ENCODE assay signal across 28 cellular contexts in genomic region chr10:50544095-50544856, GRCh38.
DNase-seq lines count a peak whose midpoint lies in the region; ATAC-seq, FAIRE-seq and TF ChIP-seq lines count a peak whose summit lies in the region.
"Had no signal": no experiment of that assay in that cellular context is flagged by ENCODE, and none has a peak within 500 bp of the region (broad histone marks: within the 10 kb centered on the region; RNA-seq: fewer than 3 reads in every experiment).

No MANE protein-coding gene starts in this region.

- RAD21 ChIA-PET in GM12878 (lab: Charles Lee; ENCODE audit: unreplicated experiment), result interaction anchor here (0.6 to 2.7 kb wide), 9 partner anchors 11 to 128 kb away, joined by 3 to 18 read pairs (median 5); no protein-coding TSS in a partner anchor

- FAIRE-seq in HepG2 (lab: Jason Lieb, UNC), result no peak
- FAIRE-seq in GM12878 (lab: Jason Lieb, UNC), result no peak
- FAIRE-seq: bronchial epithelial cell, colon, G401.6 had no signal

- in situ Hi-C loops in HepG2 (cut with HindIII; ENCODE audit: extremely low pct_ligation_motif_present, low pct_unique_long_range_greater_than_20kb), result no loop called here
- in situ Hi-C loops in GM12878 (cut with MboI), result no loop called here

- H3K4me3 ChIP-seq in HepG2 (replicated peaks in 1 of 3; ENCODE audit: insufficient read depth in 1 of 3, low read depth in 2 of 3, low read length in 3 of 3), result no peak overlapping the region
- H3K4me3 ChIP-seq in right lobe of liver, result no peak overlapping the region
- no peak overlapping the region for H3K4me3 ChIP-seq in OCI-LY3 (ENCODE audit: low read length)
- H3K4me3 ChIP-seq in GM12878, result no peak overlapping the region
- no peak overlapping the region for H3K4me3 ChIP-seq in parathyroid adenoma (ENCODE audit: low read depth, low read length)
- no peak overlapping the region for H3K4me3 ChIP-seq in A673 (ENCODE audit: low read depth, low read length, poor library complexity, severe bottlenecking)
- H3K4me3 ChIP-seq: BLaER1, left ventricle myocardium inferior, psoas muscle had no signal

- peaks cover 23% of the 10 kb centered on the region for H3K4me1 ChIP-seq in HepG2 (ENCODE audit: insufficient read depth, low read length)
- peaks cover 0 to 18% (median under 1%) of the 10 kb centered on the region in 4 donors for H3K4me1 ChIP-seq in right lobe of liver
- peaks cover 53% of the 10 kb centered on the region for H3K4me1 ChIP-seq in OCI-LY3 (ENCODE audit: low read length)
- H3K4me1 ChIP-seq in GM12878 (ENCODE audit: control insufficient read depth, insufficient read depth, low read length), result peaks cover 41% of the 10 kb centered on the region
- peaks cover 38% of the 10 kb centered on the region for H3K4me1 ChIP-seq in parathyroid adenoma
- H3K4me1 ChIP-seq in A673 (ENCODE audit: insufficient read depth, low read length, poor library complexity, severe bottlenecking), result no peaks in the 10 kb centered on the region

- SMC1A ChIA-PET in GM12878 (lab: Charles Lee; ENCODE audit: uncharacterized antibody, unreplicated experiment), result interaction anchor here (0.6 to 2.9 kb wide), 24 partner anchors 9 to 493 kb away, joined by 3 to 26 read pairs (median 4); no protein-coding TSS in a partner anchor

- TF ChIP-seq POLR2A in HepG2 (IDR thresholded peaks at IDR 0.05; ENCODE audit: insufficient read depth in 1 of 2, low read depth in 2 of 2, low read length in 2 of 2) (no peak), right lobe of liver (IDR thresholded peaks at IDR 0.05) (no peak), GM12878 (IDR thresholded peaks at IDR 0.05; ENCODE audit: low read depth, low read length) (no peak)

- peaks cover 50 to 84% (median 75%) of the 10 kb centered on the region in 4 donors for H3K4me1 Mint-ChIP-seq in naive thymus-derived CD8-positive, alpha-beta T cell

- WGBS in HepG2 (ENCODE audit: low lambda C conversion rate), result 88% methylated on average over 3 of the region's 3 CpGs
- 77% methylated on average over 3 of the region's 3 CpGs for WGBS in right lobe of liver (ENCODE audit: insufficient coverage, low coverage, low lambda C conversion rate, missing lambda C conversion rate)
- 43% methylated on average over 3 of the region's 3 CpGs for WGBS in GM12878 (ENCODE audit: insufficient coverage, insufficient replicate concordance, low lambda C conversion rate, missing lambda C conversion rate)

- H3K36me3 ChIP-seq in HepG2 (replicated peaks in 1 of 2; ENCODE audit: control insufficient read depth in 1 of 2, insufficient read depth in 2 of 2, low read length in 2 of 2) (no peaks in the 10 kb centered on the region), right lobe of liver (no peaks in the 10 kb centered on the region), OCI-LY3 (replicated peaks; ENCODE audit: low read depth, low read length) (no peaks in the 10 kb centered on the region), GM12878 (ENCODE audit: control insufficient read depth in 2 of 2, insufficient read depth in 2 of 2, low read length in 1 of 2) (no peaks in the 10 kb centered on the region), parathyroid adenoma (ENCODE audit: control insufficient read depth, insufficient read depth, low read length) (no peaks in the 10 kb centered on the region), A673 (ENCODE audit: insufficient read depth, low read length, poor library complexity, severe bottlenecking) (no peaks in the 10 kb centered on the region)
- H3K36me3 ChIP-seq: BLaER1, left ventricle myocardium inferior had no signal

- no peaks in the 10 kb centered on the region for H3K9me3 ChIP-seq in HepG2 (ENCODE audit: low read length)
- no peaks in the 10 kb centered on the region for H3K9me3 ChIP-seq in right lobe of liver
- no peaks in the 10 kb centered on the region for H3K9me3 ChIP-seq in OCI-LY3 (ENCODE audit: insufficient read depth, low read length)
- H3K9me3 ChIP-seq in GM12878 (replicated peaks; ENCODE audit: control insufficient read depth, insufficient read depth, low read length), result peaks cover 3% of the 10 kb centered on the region
- no peaks in the 10 kb centered on the region for H3K9me3 ChIP-seq in parathyroid adenoma (ENCODE audit: control insufficient read depth, low read length)
- H3K9me3 ChIP-seq in A673 (ENCODE audit: low read depth, low read length, poor library complexity, severe bottlenecking), result no peaks in the 10 kb centered on the region
- H3K9me3 ChIP-seq: psoas muscle had no signal

- POLR2A ChIA-PET in HepG2 (lab: Yijun Ruan, JAX) (no interaction called here), GM12878 (lab: Charles Lee) (interaction anchor here (0.8 to 1.6 kb wide), 6 partner anchors 10 to 218 kb away, joined by 3 to 4 read pairs (median 3); no protein-coding TSS in a partner anchor), A673 (lab: Charles Lee; ENCODE audit: low non-redundant PET) (interaction anchor here (0.6 kb wide), 1 partner anchor 223 kb away, joined by 4 read pairs; no protein-coding TSS in a partner anchor)
- POLR2A ChIA-PET in naive thymus-derived CD8-positive, alpha-beta T cell (lab: Charles Lee), result interaction anchor here (1.0 kb wide), 1 partner anchor 80 kb away, joined by 3 read pairs; no protein-coding TSS in a partner anchor

- TF ChIP-seq EP300 in HepG2 (IDR thresholded peaks at IDR 0.05; ENCODE audit: low read depth in 2 of 2, low read length in 2 of 2), result no peak
- no peak for TF ChIP-seq EP300 in HepG2 (CRISPR knock-in tag; IDR thresholded peaks at IDR 0.05; ENCODE audit: borderline replicate concordance)
- TF ChIP-seq EP300 in GM12878 (IDR thresholded peaks at IDR 0.05; ENCODE audit: borderline replicate concordance in 1 of 2, control insufficient read depth in 1 of 2, low read depth in 2 of 2, low read length in 2 of 2), result no peak

- H3K27ac ChIP-seq in HepG2 (ENCODE audit: extremely low read length, insufficient read depth, low read length) (no peak overlapping the region), right lobe of liver (no peak overlapping the region), OCI-LY3 (ENCODE audit: low read length) (no peak overlapping the region), GM12878 (ENCODE audit: control insufficient read depth, insufficient read depth) (no peak overlapping the region), parathyroid adenoma (peak overlapping the region; percentile 11), A673 (ENCODE audit: low read depth, low read length, poor library complexity, severe bottlenecking) (no peak overlapping the region)
- H3K27ac ChIP-seq: BLaER1, left ventricle myocardium inferior, psoas muscle, VCaP had no signal

- no peaks in the 10 kb centered on the region for H3K79me2 ChIP-seq in HepG2 (ENCODE audit: insufficient read depth, low read length)
- H3K79me2 ChIP-seq in OCI-LY3 (ENCODE audit: low read length), result peaks cover 11% of the 10 kb centered on the region
- H3K79me2 ChIP-seq in GM12878 (ENCODE audit: control insufficient read depth, insufficient read depth, low read length), result peaks cover 30% of the 10 kb centered on the region
- H3K79me2 ChIP-seq in parathyroid adenoma, result peaks cover 82% of the 10 kb centered on the region

- DNase-seq in HepG2 (ENCODE audit: low spot score) (no peak), right lobe of liver (no peak), GM12878 (ENCODE audit: low read depth, low spot score) (no peak), HT-29 (ENCODE audit: low spot score) (no peak), A673 (ENCODE audit: low spot score) (no peak)
- no peak for DNase-seq in naive thymus-derived CD8-positive, alpha-beta T cell
- DNase-seq: activated CD4-positive, alpha-beta T cell treated with anti-CD3 and anti-CD28 coated beads for 48 hours; activated naive CD4-positive, alpha-beta T cell treated with anti-CD3 and anti-CD28 coated beads, Interleukin-2, amount 10 ng/mL, durations not matched to agents 7 days and 5 days; anterior cingulate cortex; DMS79; left ventricle myocardium inferior; mesenchymal stem cell; NCI-H1048; NCI-H446 treated with DMSO at 0.1 percent for 48 hours; NCI-H82; occipital lobe; psoas muscle; stimulated activated CD4-positive, alpha-beta T cell treated with anti-CD3 and anti-CD28 coated beads, Interleukin-4, amount 100 ng/mL, for 1 hour; SW 1271; T1000 had no signal

- no peak overlapping the region for H3K4me2 ChIP-seq in HepG2 (ENCODE audit: low read depth, low read length)
- H3K4me2 ChIP-seq in OCI-LY3 (ENCODE audit: low read length), result peak overlapping the region; percentile 12; the same call in 1 of the 2 replicates
- H3K4me2 ChIP-seq in GM12878 (ENCODE audit: control insufficient read depth, insufficient read depth), result peak overlapping the region; percentile 41; the same call in 1 of the 2 replicates
- H3K4me2 ChIP-seq in parathyroid adenoma (ENCODE audit: low read length), result no peak overlapping the region

- CTCF ChIA-PET in HepG2 (lab: Yijun Ruan, JAX; ENCODE audit: low intra/inter-chr PET ratio, low total read pairs), result no interaction called here
- CTCF ChIA-PET in GM12878 (lab: Yijun Ruan, JAX), result interaction anchor here (0.7 to 1.5 kb wide), 10 partner anchors 9 to 112 kb away, joined by 3 to 5 read pairs (median 3); no protein-coding TSS in a partner anchor
- CTCF ChIA-PET in A673 (lab: Charles Lee), result no interaction called here

- no peaks in the 10 kb centered on the region for H3K27me3 Mint-ChIP-seq in naive thymus-derived CD8-positive, alpha-beta T cell
- H3K27me3 Mint-ChIP-seq: activated naive CD4-positive, alpha-beta T cell treated with anti-CD3 and anti-CD28 coated beads, Interleukin-2, amount 10 ng/mL, durations not matched to agents 7 days and 5 days; type B pancreatic cell had no signal

- no peaks in the 10 kb centered on the region for H3K27me3 ChIP-seq in HepG2 (ENCODE audit: control insufficient read depth in 1 of 2, insufficient read depth in 2 of 2, low read length in 2 of 2)
- no peaks in the 10 kb centered on the region for H3K27me3 ChIP-seq in right lobe of liver
- no peaks in the 10 kb centered on the region for H3K27me3 ChIP-seq in OCI-LY3 (ENCODE audit: low read depth, low read length)
- H3K27me3 ChIP-seq in GM12878 (replicated peaks in 1 of 2; ENCODE audit: control insufficient read depth in 2 of 2, insufficient read depth in 2 of 2, low read length in 1 of 2), result no peaks in the 10 kb centered on the region
- H3K27me3 ChIP-seq in parathyroid adenoma (ENCODE audit: control insufficient read depth, insufficient read depth, low read length), result no peaks in the 10 kb centered on the region
- H3K27me3 ChIP-seq in A673 (replicated peaks; ENCODE audit: insufficient read depth, low read depth, low read length, poor library complexity), result no peaks in the 10 kb centered on the region
- H3K27me3 ChIP-seq: BLaER1 had no signal

- intact Hi-C loops in HepG2 (cut with micrococcal nuclease; ENCODE audit: unreplicated experiment) (no loop called here), right lobe of liver (cut with DNase I) (no loop called here), GM12878 (cut with micrococcal nuclease; ENCODE audit: unreplicated experiment) (no loop called here), A673 (cut with micrococcal nuclease; ENCODE audit: unreplicated experiment) (no loop called here)

- no peaks in the 10 kb centered on the region for H4K20me1 ChIP-seq in HepG2 (ENCODE audit: insufficient read depth, low read length)
- H4K20me1 ChIP-seq in OCI-LY3 (ENCODE audit: insufficient read depth, low read length), result no peaks in the 10 kb centered on the region
- H4K20me1 ChIP-seq in GM12878 (ENCODE audit: control insufficient read depth, insufficient read depth), result no peaks in the 10 kb centered on the region

- H2AFZ ChIP-seq in HepG2 (ENCODE audit: low read length), result no peak overlapping the region
- no peak overlapping the region for H2AFZ ChIP-seq in OCI-LY3 (ENCODE audit: low read depth, low read length)
- H2AFZ ChIP-seq in GM12878 (ENCODE audit: control insufficient read depth, low read depth, low read length), result no peak overlapping the region
- no peak overlapping the region for H2AFZ ChIP-seq in parathyroid adenoma

- TF ChIP-seq CTCF in HepG2 (CRISPR knock-in tag; IDR thresholded peaks at IDR 0.05) (no peak), right lobe of liver (IDR thresholded peaks at IDR 0.05) (no peak), OCI-LY3 (IDR thresholded peaks at IDR 0.05; ENCODE audit: low read depth, low read length) (no peak), GM12878 (IDR thresholded peaks at IDR 0.05 in 2 of 3, conservative IDR thresholded peaks at IDR 0.05 in 1 of 3; ENCODE audit: control insufficient read depth in 2 of 3, extremely low read depth in 1 of 3, insufficient read depth in 1 of 3, low read depth in 3 of 3, low read length in 3 of 3) (no peak), parathyroid adenoma (IDR thresholded peaks at IDR 0.05) (no peak), A673 (conservative IDR thresholded peaks at IDR 0.05; ENCODE audit: low read depth, low read length) (no peak)

- H3K9me3 Mint-ChIP-seq in naive thymus-derived CD8-positive, alpha-beta T cell, result peaks cover 0 to 8% (median 0%) of the 10 kb centered on the region in 9 donors
- H3K9me3 Mint-ChIP-seq: type B pancreatic cell had no signal

- BruUV-seq in HepG2 (replicated peaks; lab: Mats Ljungman, UMichigan), result no TSS peak
- BruUV-seq in GM12878 (replicated peaks; lab: Mats Ljungman, UMichigan), result no TSS peak
- no TSS peak for BruUV-seq in A673 (replicated peaks; lab: Mats Ljungman, UMichigan)

- H3K4me3 Mint-ChIP-seq in naive thymus-derived CD8-positive, alpha-beta T cell, result peak overlapping the region in 4 of 10 donors; percentile 15 to 59 (median 30)
- H3K4me3 Mint-ChIP-seq: activated naive CD4-positive, alpha-beta T cell treated with anti-CD3 and anti-CD28 coated beads, Interleukin-2, amount 10 ng/mL, durations not matched to agents 7 days and 5 days; type B pancreatic cell had no signal

- TF ChIP-seq RAD21 in HepG2 (CRISPR knock-in tag; IDR thresholded peaks at IDR 0.05) (no peak), GM12878 (IDR thresholded peaks at IDR 0.05; ENCODE audit: insufficient read depth, low read depth, low read length) (no peak)

- peaks cover 0 to 6% (median 5%) of the 10 kb centered on the region in 3 donors for H3K36me3 Mint-ChIP-seq in naive thymus-derived CD8-positive, alpha-beta T cell

- ATAC-seq in HepG2, result no peak
- ATAC-seq in right lobe of liver, result no peak
- no peak for ATAC-seq in GM12878
- no peak for ATAC-seq in naive thymus-derived CD8-positive, alpha-beta T cell
- ATAC-seq: psoas muscle had no signal

- no peak overlapping the region for H3K9ac ChIP-seq in HepG2 (ENCODE audit: insufficient read depth, low read depth, low read length)
- no peak overlapping the region for H3K9ac ChIP-seq in OCI-LY3 (ENCODE audit: low read length)
- H3K9ac ChIP-seq in GM12878 (ENCODE audit: control insufficient read depth, insufficient read depth, low read length), result no peak overlapping the region
- no peak overlapping the region for H3K9ac ChIP-seq in parathyroid adenoma
- H3K9ac ChIP-seq: BLaER1 had no signal

- H3K27ac Mint-ChIP-seq in naive thymus-derived CD8-positive, alpha-beta T cell, result peak overlapping the region in 3 of 10 donors; percentile 16 to 85 (median 61)
- H3K27ac Mint-ChIP-seq: activated naive CD4-positive, alpha-beta T cell treated with anti-CD3 and anti-CD28 coated beads, Interleukin-2, amount 10 ng/mL, durations not matched to agents 7 days and 5 days; type B pancreatic cell had no signal

Comparison
In these comparisons a context has a peak if more than half of its experiments do, and no peak if none do; other contexts are left out.
1. H3K4me2 ChIP-seq: peak in OCI-LY3 (single experiment) and GM12878 (single experiment); none in HepG2 (single experiment) and parathyroid adenoma (single experiment).